ENCODE assay signal across 6 cellular contexts in the genomic region with DNA sequence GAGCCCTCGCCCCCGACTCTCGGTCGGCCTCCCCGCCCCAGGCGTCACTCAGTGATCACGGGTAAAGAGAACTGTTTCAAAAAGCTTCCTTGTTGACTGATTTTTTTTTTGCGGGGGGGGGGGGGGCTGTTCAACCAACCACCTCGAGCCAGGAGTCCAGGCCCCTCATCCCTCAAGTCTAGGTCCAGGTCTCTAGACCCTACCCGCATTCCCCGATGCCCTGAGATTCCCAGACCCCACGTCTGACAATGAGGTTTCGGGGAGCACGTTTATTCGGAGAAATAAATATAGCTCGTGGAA. TPM values are rescaled to one million over a fixed set of nuclear protein-coding genes. Genes with fewer than 3 reads are reported as not detected.
A peak's percentile ranks its signal among the peaks of the same experiment; 100 is the strongest.
DNase-seq lines count a peak whose midpoint lies in the region; ATAC-seq and TF ChIP-seq lines count a peak whose summit lies in the region.

No MANE protein-coding gene starts in this region.

- BruUV-seq in PC-9 (replicated peaks; lab: Mats Ljungman, UMichigan): no TSS peak

- H3K27ac ChIP-seq in PC-9 (no peak overlapping the region), esophagus muscularis mucosa (replicated peaks in 1 of 4) (peak overlapping the region; percentile 80 to 87 (median 87))

- DNase-seq in PC-9 (peak in 1 of 2 experiments; percentile 28), esophagus muscularis mucosa (ENCODE audit: extremely low spot score) (no peak), GM13976 (ENCODE audit: low spot score) (no peak), NCI-H526 treated with DMSO at 0.1 percent for 48 hours (lab: John Stamatoyannopoulos, UW) (no peak)
- DNase-seq in activated CD8-positive, alpha-beta memory T cell treated with anti-CD3 and anti-CD28 coated beads for 24 hours: no peak

- H3K9me2 ChIP-seq in PC-9 (ENCODE audit: insufficient read depth): no peaks in the 10 kb centered on the region

- intact Hi-C loops in PC-9 (cut with micrococcal nuclease; ENCODE audit: unreplicated experiment) (no loop called here), esophagus muscularis mucosa (cut with DNase I) (loop anchor here (5.0 kb wide), 1 partner anchor 46 kb away; no protein-coding TSS in a partner anchor)

- H3K9me3 Mint-ChIP-seq in stimulated activated memory B cell treated with anti-CD40 and anti-IgM and Interleukin-4, amounts not matched to agents 10 μg/mL and 1 μg/mL and 100 μg/mL, for 72 hours: peaks cover 18% of the 10 kb centered on the region

- CTCF ChIA-PET in PC-9 (lab: Charles Lee): interaction anchor here (0.7 kb wide), 1 partner anchor 21 kb away, joined by 4 read pairs; no protein-coding TSS in a partner anchor

- H3K79me2 ChIP-seq in PC-9 (ENCODE audit: low read depth): no peaks in the 10 kb centered on the region

- no peak overlapping the region for H3K27ac Mint-ChIP-seq in stimulated activated memory B cell treated with anti-CD40 and anti-IgM and Interleukin-4, amounts not matched to agents 10 μg/mL and 1 μg/mL and 100 μg/mL, for 72 hours

- peaks cover 20% of the 10 kb centered on the region; the same call in 1 of the 2 replicates for H3F3A ChIP-seq in PC-9 (ENCODE audit: insufficient read depth, low read depth)

- ATAC-seq in stimulated activated memory B cell treated with anti-CD40 and anti-IgM and Interleukin-4, amounts not matched to agents 10 μg/mL and 1 μg/mL and 100 μg/mL, for 72 hours: no peak

- peak overlapping the region; percentile 92 for H2AFZ ChIP-seq in PC-9

- peak overlapping the region; percentile 99 for H3K4me2 ChIP-seq in PC-9

- in situ Hi-C loops in GM13976 (cut with MboI; ENCODE audit: low sequenced_read_pairs, unreplicated experiment): no loop called here

- H3K4me3 ChIP-seq in PC-9: peak overlapping the region; percentile 88
- H3K4me3 ChIP-seq in esophagus muscularis mucosa: peak overlapping the region; percentile 65 to 88 (median 70)

- TF ChIP-seq POLR2A in esophagus muscularis mucosa (IDR thresholded peaks at IDR 0.05; ENCODE audit: low read depth): no peak

- TF ChIP-seq EP300 in esophagus muscularis mucosa (IDR thresholded peaks at IDR 0.05): no peak

- H3K36me3 ChIP-seq in PC-9 (ENCODE audit: low read depth): no peaks in the 10 kb centered on the region
- H3K36me3 ChIP-seq in esophagus muscularis mucosa: no peaks in the 10 kb centered on the region

- no peaks in the 10 kb centered on the region for H3K27me3 ChIP-seq in PC-9 (ENCODE audit: insufficient read depth, low read depth)
- H3K27me3 ChIP-seq in esophagus muscularis mucosa: no peaks in the 10 kb centered on the region

- peaks cover 9% of the 10 kb centered on the region for H3K36me3 Mint-ChIP-seq in stimulated activated memory B cell treated with anti-CD40 and anti-IgM and Interleukin-4, amounts not matched to agents 10 μg/mL and 1 μg/mL and 100 μg/mL, for 72 hours

- TF ChIP-seq CTCF in PC-9 (conservative IDR thresholded peaks at IDR 0.05) (no peak), esophagus muscularis mucosa (IDR thresholded peaks at IDR 0.05) (no peak), GM13976 (IDR thresholded peaks at IDR 0.05; ENCODE audit: borderline replicate concordance, control extremely low read depth, extremely low read depth, insufficient read depth, missing control alignments) (no peak)

- H4K20me1 ChIP-seq in PC-9 (ENCODE audit: insufficient read depth): no peaks in the 10 kb centered on the region

- peaks cover 97% of the 10 kb centered on the region for H3K27me3 Mint-ChIP-seq in stimulated activated memory B cell treated with anti-CD40 and anti-IgM and Interleukin-4, amounts not matched to agents 10 μg/mL and 1 μg/mL and 100 μg/mL, for 72 hours

- H3K9me3 ChIP-seq in PC-9 (ENCODE audit: insufficient read depth, low read depth) (no peaks in the 10 kb centered on the region), esophagus muscularis mucosa (no peaks in the 10 kb centered on the region)

- POLR2A ChIA-PET in PC-9 (lab: Charles Lee; ENCODE audit: unreplicated experiment): interaction anchor here (0.7 kb wide), 1 partner anchor 175 kb away, joined by 6 read pairs; no protein-coding TSS in a partner anchor

- H3K4me1 Mint-ChIP-seq in stimulated activated memory B cell treated with anti-CD40 and anti-IgM and Interleukin-4, amounts not matched to agents 10 μg/mL and 1 μg/mL and 100 μg/mL, for 72 hours: peaks cover 40% of the 10 kb centered on the region

- H3K4me1 ChIP-seq in PC-9 (replicated peaks; ENCODE audit: insufficient read depth) (peaks cover 16% of the 10 kb centered on the region; the same call in 1 of the 2 replicates), esophagus muscularis mucosa (peaks cover 27 to 46% (median 45%) of the 10 kb centered on the region in 4 donors)

- 11% methylated on average over 12 of the region's 16 CpGs for WGBS in esophagus muscularis mucosa

- H3K4me3 Mint-ChIP-seq in stimulated activated memory B cell treated with anti-CD40 and anti-IgM and Interleukin-4, amounts not matched to agents 10 μg/mL and 1 μg/mL and 100 μg/mL, for 72 hours: peak overlapping the region; percentile 89

RNA-seq across cellular contexts. Expression of gene HRC, which starts 4.3 kb away (rescaled TPM):
- total RNA-seq in PC-9 (2021) (0.50 TPM in 1 of 2 replicates, not detected in the other), esophagus muscularis mucosa (10 to 100 TPM in 1 of 4 donors, 1 to 10 TPM in 2, under 1 TPM in 1; 0.83 to 11.1 (median 4.1) TPM)

RNA-seq across cellular contexts. Expression of gene TRPM4, which starts 6.7 kb away (rescaled TPM):
- total RNA-seq in PC-9 (2021) (43.8 and 62.3 TPM in 2 replicates), esophagus muscularis mucosa (10 to 100 TPM; 19.9 to 38.8 (median 27.9) TPM)

RNA-seq across cellular contexts. Expression of gene PPFIA3, which starts 31.6 kb away (rescaled TPM):
- total RNA-seq in PC-9 (2021) (8.3 and 10.1 TPM in 2 replicates), esophagus muscularis mucosa (1 to 10 TPM; 3.3 to 8.4 (median 5.3) TPM)

RNA-seq across cellular contexts. Expression of gene C19orf73, which starts 32.0 kb away (rescaled TPM):
- total RNA-seq in PC-9 (2021): 1.5 and 3.0 TPM in 2 replicates
- total RNA-seq in esophagus muscularis mucosa: 1 to 10 TPM in 3 of 4 donors, under 1 TPM in 1; 0.83 to 3.3 (median 1.9) TPM

RNA-seq across cellular contexts. Expression of gene LIN7B, which starts 36.7 kb away (rescaled TPM):
- total RNA-seq in PC-9 (2021) (6.5 and 7.0 TPM in 2 replicates), esophagus muscularis mucosa (10 to 100 TPM in 3 of 4 donors, 1 to 10 TPM in 1; 7.5 to 21.4 (median 15.5) TPM)
